ENCODE assay signal across 2 cellular contexts in the genomic region with DNA sequence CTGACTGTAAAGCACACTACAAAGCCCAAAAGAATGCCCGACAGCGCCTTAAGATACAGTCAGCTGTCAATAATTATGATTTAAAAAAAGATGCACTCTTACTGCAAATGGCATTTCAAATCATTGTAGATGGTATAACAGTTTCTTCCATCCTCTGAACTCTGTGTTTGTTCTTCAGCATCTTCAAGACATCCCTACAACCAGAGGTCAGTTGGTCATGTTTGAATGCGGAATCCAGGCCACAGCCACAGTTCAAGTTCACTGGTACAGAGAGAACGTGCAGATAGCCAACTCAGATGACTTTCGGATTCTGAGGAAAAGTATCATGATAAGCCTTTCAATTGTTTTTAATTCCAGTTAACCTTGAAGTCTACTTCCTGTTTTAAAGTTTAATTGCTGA.
TF ChIP-seq lines count a peak whose summit lies in the region.

No MANE protein-coding gene starts in this region.

TF ChIP-seq in liver, 16 proteins besides CTCF, POLR2A, EP300 and RAD21:
- peak in 1 of 2 donors; percentile 26 for TF ChIP-seq RXRA (IDR thresholded peaks at IDR 0.05)
- no peak for TF ChIP-seq TAF1 (conservative IDR thresholded peaks at IDR 0.05)
- TF ChIP-seq NR2F2 (IDR thresholded peaks at IDR 0.05), result peak; percentile 75

TF ChIP-seq in HepG2, 621 proteins besides CTCF, POLR2A, EP300 and RAD21:
- no peak for TF ChIP-seq ATAD3A (CRISPR knock-in tag; IDR thresholded peaks at IDR 0.05)
- TF ChIP-seq NCOA1 (CRISPR knock-in tag; IDR thresholded peaks at IDR 0.05), result no peak
- TF ChIP-seq FOXC1 (CRISPR knock-in tag; IDR thresholded peaks at IDR 0.05; ENCODE audit: borderline replicate concordance), result no peak
- TF ChIP-seq LCORL (IDR thresholded peaks at IDR 0.05), result no peak
- no peak for TF ChIP-seq LCORL (CRISPR knock-in tag; IDR thresholded peaks at IDR 0.05)
